Comparison of ENCODE assay signal across 9 cellular contexts in genomic region chr19:6412111-6412999, GRCh38.
DNase-seq lines count a peak whose midpoint lies in the region; ATAC-seq lines count a peak whose summit lies in the region.
"Had no signal": no experiment of that assay in that cellular context is flagged by ENCODE, and none has a peak within 500 bp of the region (broad histone marks: within the 10 kb centered on the region; RNA-seq: fewer than 3 reads in every experiment).

No MANE protein-coding gene starts in this region.

- no peaks in the 10 kb centered on the region for H3K4me1 Mint-ChIP-seq in activated naive CD4-positive, alpha-beta T cell treated with anti-CD3 and anti-CD28 coated beads, Interleukin-2, amount 10 ng/mL, durations not matched to agents 7 days and 5 days

- no peak overlapping the region for H3K27ac Mint-ChIP-seq in activated naive CD4-positive, alpha-beta T cell treated with anti-CD3 and anti-CD28 coated beads, Interleukin-2, amount 10 ng/mL, durations not matched to agents 7 days and 5 days

- no peaks in the 10 kb centered on the region for H3K27me3 Mint-ChIP-seq in activated naive CD4-positive, alpha-beta T cell treated with anti-CD3 and anti-CD28 coated beads, Interleukin-2, amount 10 ng/mL, durations not matched to agents 7 days and 5 days

- no peak overlapping the region for H3K27ac ChIP-seq in iPS DF 6.9 (ENCODE audit: low read length)
- H3K27ac ChIP-seq: BLaER1 had no signal

- no peak overlapping the region for H3K4me3 ChIP-seq in iPS DF 6.9 (ENCODE audit: low read length)
- H3K4me3 ChIP-seq: BLaER1 had no signal

- peaks cover 16% of the 10 kb centered on the region for H3K36me3 Mint-ChIP-seq in activated naive CD4-positive, alpha-beta T cell treated with anti-CD3 and anti-CD28 coated beads, Interleukin-2, amount 10 ng/mL, durations not matched to agents 7 days and 5 days

- H3K9me3 Mint-ChIP-seq in activated naive CD4-positive, alpha-beta T cell treated with anti-CD3 and anti-CD28 coated beads, Interleukin-2, amount 10 ng/mL, durations not matched to agents 7 days and 5 days, result no peaks in the 10 kb centered on the region

- no peak overlapping the region for H3K4me3 Mint-ChIP-seq in activated naive CD4-positive, alpha-beta T cell treated with anti-CD3 and anti-CD28 coated beads, Interleukin-2, amount 10 ng/mL, durations not matched to agents 7 days and 5 days

- peaks cover 1% of the 10 kb centered on the region; the same call in 1 of the 2 replicates for H3K4me1 ChIP-seq in iPS DF 6.9 (ENCODE audit: control insufficient read depth, insufficient read depth, low read length)
- H3K4me1 ChIP-seq: BLaER1 had no signal

- no CpG with 5 or more reads among the region's 25 CpGs for WGBS in iPS DF 6.9 (ENCODE audit: insufficient coverage, insufficient read length)

- CTCF ChIA-PET in activated naive CD4-positive, alpha-beta T cell treated with anti-CD3 and anti-CD28 coated beads, Interleukin-2, amount 10 ng/mL, durations not matched to agents 7 days and 5 days (lab: Charles Lee), result no interaction called here

- no peaks in the 10 kb centered on the region for H3K27me3 ChIP-seq in iPS DF 6.9 (ENCODE audit: control insufficient read depth, insufficient read depth, low read length)
- H3K27me3 ChIP-seq: BLaER1 had no signal

- ATAC-seq in HG03457 (IDR thresholded peaks at IDR 0.05; ENCODE audit: unreplicated experiment) (no peak), GM19328 (IDR thresholded peaks at IDR 0.05; ENCODE audit: unreplicated experiment) (no peak)

- peaks cover 30% of the 10 kb centered on the region for H3K36me3 ChIP-seq in iPS DF 6.9 (ENCODE audit: control insufficient read depth, insufficient read depth, low read length)

- no peaks in the 10 kb centered on the region for H3K9me3 ChIP-seq in iPS DF 6.9 (ENCODE audit: control insufficient read depth, insufficient read depth, low read length)
- H3K9me3 ChIP-seq: BLaER1 had no signal

- DNase-seq in DMS53 (lab: John Stamatoyannopoulos, UW) (peak; percentile 69), DMS53 treated with DMSO at 0.1 percent for 48 hours (lab: John Stamatoyannopoulos, UW; ENCODE audit: unreplicated experiment) (no peak), NCI-H2171 treated with DMSO at 0.1 percent for 48 hours (lab: John Stamatoyannopoulos, UW) (peak; percentile 16), iPS DF 6.9 (ENCODE audit: low read depth, low spot score) (peak; percentile 63)
- peak; percentile 62 for DNase-seq in activated naive CD4-positive, alpha-beta T cell treated with anti-CD3 and anti-CD28 coated beads, Interleukin-2, amount 10 ng/mL, durations not matched to agents 7 days and 5 days
- DNase-seq in stimulated activated CD4-positive, alpha-beta T cell treated with anti-CD3 and anti-CD28 coated beads, TNF-alpha, amount 100 ng/mL, for 24 hours (ENCODE audit: low read depth in 3 of 3), result peak in 2 of 3 experiments; percentile 35 to 54
